1 cellular context compared by ENCODE assay signal in genomic region chr1:33329600-33330305, GRCh38.
TF ChIP-seq lines count a peak whose summit lies in the region.

No MANE protein-coding gene starts in this region.

TF ChIP-seq in IMR-90, 13 proteins besides CTCF, POLR2A, EP300 and RAD21 (continued from another document):
- no peak for TF ChIP-seq BHLHE40 (IDR thresholded peaks at IDR 0.05; ENCODE audit: low read depth, low read length)
